9 cellular contexts compared by ENCODE assay signal in the genomic region with DNA sequence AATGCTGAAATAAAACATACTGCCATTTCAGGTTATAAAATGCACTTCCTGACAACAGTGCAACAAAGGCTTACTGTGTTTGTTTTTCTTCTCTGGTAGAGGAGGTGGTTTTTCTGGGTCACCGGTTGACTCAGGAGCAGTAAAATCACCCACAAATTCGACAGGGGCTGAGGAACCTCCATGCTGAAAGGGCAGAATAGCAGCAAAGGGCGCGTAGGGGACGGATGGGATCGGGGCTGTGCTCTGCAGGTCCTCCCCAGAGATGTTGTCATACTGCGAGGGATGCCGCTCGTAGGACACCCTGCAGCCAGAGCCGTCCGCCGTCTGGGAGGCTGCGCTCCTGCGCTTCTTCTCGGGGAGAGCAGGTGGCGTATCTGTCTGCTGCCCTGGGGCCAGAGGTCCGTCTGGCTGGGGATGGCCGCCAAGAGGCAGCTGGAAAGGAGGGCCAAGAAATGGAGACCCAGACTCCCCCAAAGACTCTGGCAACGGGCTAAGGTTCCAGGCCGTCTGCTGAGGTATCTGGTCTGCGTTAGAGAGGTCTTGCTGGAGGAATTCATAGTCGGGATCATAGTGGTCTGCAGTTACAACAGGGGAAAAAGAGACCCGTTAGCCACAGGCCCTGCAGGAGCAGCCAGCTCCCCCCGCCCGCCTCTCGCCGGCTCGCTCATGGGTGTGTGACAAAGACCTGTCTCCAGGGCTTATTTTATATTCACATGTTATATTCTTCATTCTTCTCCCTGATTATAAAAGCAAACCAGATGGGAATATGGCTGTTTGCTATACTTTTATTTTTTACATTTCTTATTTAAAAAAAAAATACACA.
DNase-seq lines count a peak whose midpoint lies in the region; ATAC-seq and TF ChIP-seq lines count a peak whose summit lies in the region.
"Had no signal": no experiment of that assay in that cellular context is flagged by ENCODE, and none has a peak within 500 bp of the region (broad histone marks: within the 10 kb centered on the region; RNA-seq: fewer than 3 reads in every experiment).

No MANE protein-coding gene starts in this region.

- no peaks in the 10 kb centered on the region for H3K9me3 Mint-ChIP-seq in CD4-positive, CD25-positive, alpha-beta regulatory T cell
- no peaks in the 10 kb centered on the region for H3K9me3 Mint-ChIP-seq in activated T-helper 2 cell treated with anti-CD3 and anti-CD28 coated beads, Interferon-gamma antibody, Interleukin-2, Interleukin-4, amounts not matched to agents 10 μg/mL and 5 μg/mL and 100 μg/mL, durations not matched to agents 14 hours and 24 hours and 36 hours
- H3K9me3 Mint-ChIP-seq in nephron progenitor cell, result no peaks in the 10 kb centered on the region

- DNase-seq in CD4-positive, CD25-positive, alpha-beta regulatory T cell, result peak in 1 of 3 donors; percentile 34
- DNase-seq in IMR-90, result peak; percentile 17
- no peak for DNase-seq in activated T-helper 2 cell treated with anti-CD3 and anti-CD28 coated beads, Interferon-gamma antibody, Interleukin-2, Interleukin-4, amounts not matched to agents 10 μg/mL and 5 μg/mL and 100 μg/mL, durations not matched to agents 14 hours and 24 hours and 36 hours (ENCODE audit: low spot score)
- no peak for DNase-seq in nephron progenitor cell
- no peak for DNase-seq in AG20443 (ENCODE audit: low spot score)
- no peak for DNase-seq in A673 (ENCODE audit: low spot score)
- DNase-seq in NCI-H82 treated with DMSO at 0.1 percent for 48 hours (lab: John Stamatoyannopoulos, UW; ENCODE audit: unreplicated experiment), result no peak
- DNase-seq: left colon had no signal

- H3K4me2 ChIP-seq in IMR-90 (ENCODE audit: low read depth, low read length), result no peak overlapping the region

- no peak for TF ChIP-seq RAD21 in IMR-90 (IDR thresholded peaks at IDR 0.05; ENCODE audit: low read length)

- no peak overlapping the region for H2BK15ac ChIP-seq in IMR-90 (ENCODE audit: low read depth, low read length)

- 0 out of 4 replicates have a peak overlapping the region, but pooled peaks of 1 of the 2 experiments have one; percentile 19 for H4K8ac ChIP-seq in IMR-90 (ENCODE audit: low read depth in 2 of 2, low read length in 2 of 2)

- H3K27me3 Mint-ChIP-seq in CD4-positive, CD25-positive, alpha-beta regulatory T cell, result no peaks in the 10 kb centered on the region
- H3K27me3 Mint-ChIP-seq in activated T-helper 2 cell treated with anti-CD3 and anti-CD28 coated beads, Interferon-gamma antibody, Interleukin-2, Interleukin-4, amounts not matched to agents 10 μg/mL and 5 μg/mL and 100 μg/mL, durations not matched to agents 14 hours and 24 hours and 36 hours (ENCODE audit: low read depth), result no peaks in the 10 kb centered on the region
- H3K27me3 Mint-ChIP-seq in nephron progenitor cell (ENCODE audit: low read depth, poor library complexity), result no peaks in the 10 kb centered on the region

- H3K4ac ChIP-seq in IMR-90 (ENCODE audit: low read depth, low read length), result no peak overlapping the region

- BruUV-seq in IMR-90 (replicated peaks; lab: Mats Ljungman, UMichigan) (no TSS peak), A673 (replicated peaks; lab: Mats Ljungman, UMichigan) (no TSS peak)

- H3K79me1 ChIP-seq in IMR-90 (ENCODE audit: low read depth in 1 of 2, low read length in 2 of 2), result peaks cover 5 to 23% of the 10 kb centered on the region in 2 experiments; a peak in 2 of 4 replicates

- CTCF ChIA-PET in IMR-90 (lab: Yijun Ruan, JAX) (interaction anchor here (0.6 kb wide), 1 partner anchor 469 kb away, joined by 3 read pairs; no protein-coding TSS in a partner anchor), A673 (lab: Charles Lee) (no interaction called here)

- H3K4me1 Mint-ChIP-seq in CD4-positive, CD25-positive, alpha-beta regulatory T cell, result peaks cover 0 to 30% (median 14%) of the 10 kb centered on the region in 4 donors
- peaks cover 32% of the 10 kb centered on the region for H3K4me1 Mint-ChIP-seq in activated T-helper 2 cell treated with anti-CD3 and anti-CD28 coated beads, Interferon-gamma antibody, Interleukin-2, Interleukin-4, amounts not matched to agents 10 μg/mL and 5 μg/mL and 100 μg/mL, durations not matched to agents 14 hours and 24 hours and 36 hours (ENCODE audit: low read depth)
- peaks cover 72% of the 10 kb centered on the region for H3K4me1 Mint-ChIP-seq in nephron progenitor cell

- no peaks in the 10 kb centered on the region for H3K27me3 ChIP-seq in CD4-positive, CD25-positive, alpha-beta regulatory T cell (ENCODE audit: control insufficient read depth, insufficient read depth, low read length)
- H3K27me3 ChIP-seq in IMR-90 (ENCODE audit: control insufficient read depth, insufficient read depth, low read length) (no peaks in the 10 kb centered on the region), A673 (replicated peaks; ENCODE audit: insufficient read depth, low read depth, low read length, poor library complexity) (no peaks in the 10 kb centered on the region)

- H3K27ac Mint-ChIP-seq in CD4-positive, CD25-positive, alpha-beta regulatory T cell, result peak overlapping the region; percentile 46 to 79 (median 62)
- H3K27ac Mint-ChIP-seq in activated T-helper 2 cell treated with anti-CD3 and anti-CD28 coated beads, Interferon-gamma antibody, Interleukin-2, Interleukin-4, amounts not matched to agents 10 μg/mL and 5 μg/mL and 100 μg/mL, durations not matched to agents 14 hours and 24 hours and 36 hours, result peak overlapping the region; percentile 67
- peak overlapping the region; percentile 95 for H3K27ac Mint-ChIP-seq in nephron progenitor cell

- no peak overlapping the region for H3K14ac ChIP-seq in IMR-90 (replicated peaks; ENCODE audit: low read depth, low read length)

- peaks cover 46% of the 10 kb centered on the region for H3K36me3 Mint-ChIP-seq in CD4-positive, CD25-positive, alpha-beta regulatory T cell
- peaks cover 76% of the 10 kb centered on the region for H3K36me3 Mint-ChIP-seq in activated T-helper 2 cell treated with anti-CD3 and anti-CD28 coated beads, Interferon-gamma antibody, Interleukin-2, Interleukin-4, amounts not matched to agents 10 μg/mL and 5 μg/mL and 100 μg/mL, durations not matched to agents 14 hours and 24 hours and 36 hours (ENCODE audit: low read depth)
- peaks cover 23% of the 10 kb centered on the region for H3K36me3 Mint-ChIP-seq in nephron progenitor cell (ENCODE audit: low read depth)

- H4K5ac ChIP-seq in IMR-90 (ENCODE audit: low read depth, low read length), result no peak overlapping the region

- peaks cover 66% of the 10 kb centered on the region for H3K36me3 ChIP-seq in CD4-positive, CD25-positive, alpha-beta regulatory T cell (ENCODE audit: control insufficient read depth, insufficient read depth, low read length)
- H3K36me3 ChIP-seq in IMR-90 (ENCODE audit: control insufficient read depth, insufficient read depth, low read length) (peaks cover 33% of the 10 kb centered on the region), A673 (ENCODE audit: insufficient read depth, low read length, poor library complexity, severe bottlenecking) (peaks cover 7% of the 10 kb centered on the region)

- no peak overlapping the region for H3K4me3 ChIP-seq in CD4-positive, CD25-positive, alpha-beta regulatory T cell (ENCODE audit: low read depth, low read length)
- H3K4me3 ChIP-seq in IMR-90 (ENCODE audit: insufficient read depth, low read depth, low read length) (no peak overlapping the region), A673 (ENCODE audit: low read depth, low read length, poor library complexity, severe bottlenecking) (no peak overlapping the region)

- no peaks in the 10 kb centered on the region for H3K9me3 ChIP-seq in CD4-positive, CD25-positive, alpha-beta regulatory T cell (ENCODE audit: control insufficient read depth in 2 of 2, low read length in 2 of 2)
- H3K9me3 ChIP-seq in IMR-90 (ENCODE audit: control insufficient read depth, insufficient read depth, low read length) (no peaks in the 10 kb centered on the region), A673 (ENCODE audit: low read depth, low read length, poor library complexity, severe bottlenecking) (no peaks in the 10 kb centered on the region)

- no peak overlapping the region for H2BK120ac ChIP-seq in IMR-90 (ENCODE audit: low read depth, low read length)

- peak overlapping the region; percentile 75; the same call in 1 of the 2 replicates for H2AK5ac ChIP-seq in IMR-90 (ENCODE audit: low read depth, low read length)

- H4K91ac ChIP-seq in IMR-90 (ENCODE audit: insufficient read depth, low read depth, low read length), result no peak overlapping the region; the same call in 1 of the 2 replicates

- H3K56ac ChIP-seq in IMR-90 (ENCODE audit: extremely low read depth, insufficient read depth, low read length), result no peak overlapping the region

- dilution Hi-C loops in IMR-90 (cut with HindIII; ENCODE audit: low sequenced_read_pairs, unreplicated experiment), result no loop called here

- H3K18ac ChIP-seq in IMR-90 (ENCODE audit: low read depth, low read length), result no peak overlapping the region

- TF ChIP-seq CTCF in IMR-90 (conservative IDR thresholded peaks at IDR 0.05; ENCODE audit: low read depth, low read length) (no peak), nephron progenitor cell (IDR thresholded peaks at IDR 0.05) (no peak), A673 (conservative IDR thresholded peaks at IDR 0.05; ENCODE audit: low read depth, low read length) (no peak)

- H3K27ac ChIP-seq in CD4-positive, CD25-positive, alpha-beta regulatory T cell (ENCODE audit: insufficient read depth, low read length, poor library complexity, severe bottlenecking), result peak overlapping the region; percentile 23
- H3K27ac ChIP-seq in IMR-90 (ENCODE audit: insufficient read depth, low read length) (no peak overlapping the region), A673 (ENCODE audit: low read depth, low read length, poor library complexity, severe bottlenecking) (no peak overlapping the region)

- H4K20me1 ChIP-seq in IMR-90 (ENCODE audit: insufficient read depth, low read length), result 0 out of 2 replicates have a peak, but pooled peaks cover 5% of the 10 kb centered on the region

- in situ Hi-C loops in IMR-90 (cut with MboI; ENCODE audit: low sequenced_read_pairs), result no loop called here

- H3K9ac ChIP-seq in IMR-90 (ENCODE audit: low read depth, low read length), result no peak overlapping the region

- TF ChIP-seq POLR2A in IMR-90 (IDR thresholded peaks at IDR 0.05; ENCODE audit: low read depth, low read length), result no peak

- intact Hi-C loops in IMR-90 (cut with micrococcal nuclease), result no loop called here
- intact Hi-C loops in activated T-helper 2 cell treated with anti-CD3 and anti-CD28 coated beads, Interferon-gamma antibody, Interleukin-2, Interleukin-4, amounts not matched to agents 10 μg/mL and 5 μg/mL and 100 μg/mL, durations not matched to agents 14 hours and 24 hours and 36 hours (cut with micrococcal nuclease), result no loop called here
- intact Hi-C loops in A673 (cut with micrococcal nuclease; ENCODE audit: unreplicated experiment), result no loop called here

- peaks cover 33% of the 10 kb centered on the region for H3K9me1 ChIP-seq in IMR-90 (ENCODE audit: insufficient read depth, low read length)

- no peak overlapping the region for H2BK5ac ChIP-seq in IMR-90 (ENCODE audit: low read depth, low read length, poor library complexity, severe bottlenecking)

- no peak overlapping the region for H2AFZ ChIP-seq in IMR-90 (replicated peaks; ENCODE audit: low read length, poor library complexity)

- H2BK20ac ChIP-seq in IMR-90 (ENCODE audit: low read depth, low read length), result no peak overlapping the region

- no peak overlapping the region for H3K4me3 Mint-ChIP-seq in CD4-positive, CD25-positive, alpha-beta regulatory T cell
- H3K4me3 Mint-ChIP-seq in activated T-helper 2 cell treated with anti-CD3 and anti-CD28 coated beads, Interferon-gamma antibody, Interleukin-2, Interleukin-4, amounts not matched to agents 10 μg/mL and 5 μg/mL and 100 μg/mL, durations not matched to agents 14 hours and 24 hours and 36 hours (ENCODE audit: low read depth), result no peak overlapping the region
- H3K4me3 Mint-ChIP-seq in nephron progenitor cell, result no peak overlapping the region

- 93% methylated on average over 12 of the region's 28 CpGs; no CpG with 5 or more reads in 1 of the 2 experiments for WGBS in IMR-90 (ENCODE audit: extremely low coverage in 2 of 2, insufficient read length in 1 of 2), 2 experiments

- H3K4me1 ChIP-seq in CD4-positive, CD25-positive, alpha-beta regulatory T cell (ENCODE audit: control insufficient read depth, insufficient read depth, low read length, poor library complexity, severe bottlenecking), result peaks cover 23% of the 10 kb centered on the region
- H3K4me1 ChIP-seq in IMR-90 (ENCODE audit: control insufficient read depth, insufficient read depth, low read length), result peaks cover 15% of the 10 kb centered on the region
- H3K4me1 ChIP-seq in A673 (ENCODE audit: insufficient read depth, low read length, poor library complexity, severe bottlenecking), result no peaks in the 10 kb centered on the region

- H2AK9ac ChIP-seq in IMR-90 (replicated peaks; ENCODE audit: low read depth, low read length, poor library complexity), result peak overlapping the region; percentile 11

- ATAC-seq in CD4-positive, CD25-positive, alpha-beta regulatory T cell (ENCODE audit: low read depth in 2 of 2), result no peak
- ATAC-seq in IMR-90 (ENCODE audit: low read depth), result no peak
- ATAC-seq in HG02885 (IDR thresholded peaks at IDR 0.05; ENCODE audit: poor library complexity, unreplicated experiment), result no peak
- ATAC-seq: left colon had no signal

- POLR2A ChIA-PET in IMR-90 (lab: Charles Lee; ENCODE audit: unreplicated experiment), result no interaction called here
- POLR2A ChIA-PET in A673 (lab: Charles Lee; ENCODE audit: low non-redundant PET), result no interaction called here

- H3K23ac ChIP-seq in IMR-90 (ENCODE audit: low read depth, low read length), result no peak overlapping the region
